In the genomic region with DNA sequence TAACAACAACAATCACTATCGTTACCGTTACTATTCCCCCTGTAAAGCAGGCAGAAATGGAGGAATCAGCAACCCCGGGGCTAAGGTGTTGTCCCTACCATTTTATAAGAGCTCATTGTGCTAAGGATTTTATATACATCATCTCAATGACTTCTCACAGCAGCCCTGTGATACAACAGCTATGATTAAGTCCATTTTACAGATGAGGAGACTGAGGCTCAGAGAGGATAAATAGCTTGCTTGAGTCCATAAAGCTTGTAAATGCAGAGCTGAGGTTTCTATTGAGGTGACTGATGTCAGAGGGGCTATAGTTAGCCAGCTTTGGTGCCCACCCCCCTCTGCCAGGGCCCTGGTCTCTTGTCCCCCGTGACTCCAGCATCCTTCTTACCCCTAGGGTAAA, we compare ENCODE assay signal across 1 cellular context.
TF ChIP-seq lines count a peak whose summit lies in the region.

No MANE protein-coding gene starts in this region.

TF ChIP-seq in HCT116, 20 proteins besides CTCF, POLR2A, EP300 and RAD21 (continued from another document):
- TF ChIP-seq TCF7L2 (IDR thresholded peaks at IDR 0.05; ENCODE audit: borderline replicate concordance, extremely low read depth, insufficient read depth, insufficient read length): no peak
- no peak for TF ChIP-seq ATF3 (IDR thresholded peaks at IDR 0.05)
- no peak for TF ChIP-seq SP1 (IDR thresholded peaks at IDR 0.05; ENCODE audit: low read depth)
- TF ChIP-seq ZFX (IDR thresholded peaks at IDR 0.05): no peak
- TF ChIP-seq, protein P1, sequence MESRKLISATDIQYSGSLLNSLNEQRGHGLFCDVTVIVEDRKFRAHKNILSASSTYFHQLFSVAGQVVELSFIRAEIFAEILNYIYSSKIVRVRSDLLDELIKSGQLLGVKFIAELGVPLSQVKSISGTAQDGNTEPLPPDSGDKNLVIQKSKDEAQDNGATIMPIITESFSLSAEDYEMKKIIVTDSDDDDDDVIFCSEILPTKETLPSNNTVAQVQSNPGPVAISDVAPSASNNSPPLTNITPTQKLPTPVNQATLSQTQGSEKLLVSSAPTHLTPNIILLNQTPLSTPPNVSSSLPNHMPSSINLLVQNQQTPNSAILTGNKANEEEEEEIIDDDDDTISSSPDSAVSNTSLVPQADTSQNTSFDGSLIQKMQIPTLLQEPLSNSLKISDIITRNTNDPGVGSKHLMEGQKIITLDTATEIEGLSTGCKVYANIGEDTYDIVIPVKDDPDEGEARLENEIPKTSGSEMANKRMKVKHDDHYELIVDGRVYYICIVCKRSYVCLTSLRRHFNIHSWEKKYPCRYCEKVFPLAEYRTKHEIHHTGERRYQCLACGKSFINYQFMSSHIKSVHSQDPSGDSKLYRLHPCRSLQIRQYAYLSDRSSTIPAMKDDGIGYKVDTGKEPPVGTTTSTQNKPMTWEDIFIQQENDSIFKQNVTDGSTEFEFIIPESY (IDR thresholded peaks at IDR 0.05; ENCODE audit: extremely low read depth, insufficient replicate concordance, low read length): no peak
- TF ChIP-seq, protein P2, sequence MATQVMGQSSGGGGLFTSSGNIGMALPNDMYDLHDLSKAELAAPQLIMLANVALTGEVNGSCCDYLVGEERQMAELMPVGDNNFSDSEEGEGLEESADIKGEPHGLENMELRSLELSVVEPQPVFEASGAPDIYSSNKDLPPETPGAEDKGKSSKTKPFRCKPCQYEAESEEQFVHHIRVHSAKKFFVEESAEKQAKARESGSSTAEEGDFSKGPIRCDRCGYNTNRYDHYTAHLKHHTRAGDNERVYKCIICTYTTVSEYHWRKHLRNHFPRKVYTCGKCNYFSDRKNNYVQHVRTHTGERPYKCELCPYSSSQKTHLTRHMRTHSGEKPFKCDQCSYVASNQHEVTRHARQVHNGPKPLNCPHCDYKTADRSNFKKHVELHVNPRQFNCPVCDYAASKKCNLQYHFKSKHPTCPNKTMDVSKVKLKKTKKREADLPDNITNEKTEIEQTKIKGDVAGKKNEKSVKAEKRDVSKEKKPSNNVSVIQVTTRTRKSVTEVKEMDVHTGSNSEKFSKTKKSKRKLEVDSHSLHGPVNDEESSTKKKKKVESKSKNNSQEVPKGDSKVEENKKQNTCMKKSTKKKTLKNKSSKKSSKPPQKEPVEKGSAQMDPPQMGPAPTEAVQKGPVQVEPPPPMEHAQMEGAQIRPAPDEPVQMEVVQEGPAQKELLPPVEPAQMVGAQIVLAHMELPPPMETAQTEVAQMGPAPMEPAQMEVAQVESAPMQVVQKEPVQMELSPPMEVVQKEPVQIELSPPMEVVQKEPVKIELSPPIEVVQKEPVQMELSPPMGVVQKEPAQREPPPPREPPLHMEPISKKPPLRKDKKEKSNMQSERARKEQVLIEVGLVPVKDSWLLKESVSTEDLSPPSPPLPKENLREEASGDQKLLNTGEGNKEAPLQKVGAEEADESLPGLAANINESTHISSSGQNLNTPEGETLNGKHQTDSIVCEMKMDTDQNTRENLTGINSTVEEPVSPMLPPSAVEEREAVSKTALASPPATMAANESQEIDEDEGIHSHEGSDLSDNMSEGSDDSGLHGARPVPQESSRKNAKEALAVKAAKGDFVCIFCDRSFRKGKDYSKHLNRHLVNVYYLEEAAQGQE (IDR thresholded peaks at IDR 0.05; ENCODE audit: low read depth): no peak
- TF ChIP-seq EZH2 (IDR thresholded peaks at IDR 0.05): no peak
- TF ChIP-seq EGR1 (IDR thresholded peaks at IDR 0.05; ENCODE audit: low read depth): no peak
- TF ChIP-seq ELF1 (IDR thresholded peaks at IDR 0.05; ENCODE audit: borderline replicate concordance, low read depth): no peak
- TF ChIP-seq FOSL1 (IDR thresholded peaks at IDR 0.05; ENCODE audit: low read depth): no peak
- TF ChIP-seq, protein P3, sequence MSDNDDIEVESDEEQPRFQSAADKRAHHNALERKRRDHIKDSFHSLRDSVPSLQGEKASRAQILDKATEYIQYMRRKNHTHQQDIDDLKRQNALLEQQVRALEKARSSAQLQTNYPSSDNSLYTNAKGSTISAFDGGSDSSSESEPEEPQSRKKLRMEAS (IDR thresholded peaks at IDR 0.05): no peak
- no peak for TF ChIP-seq CEBPB (IDR thresholded peaks at IDR 0.05; ENCODE audit: low read depth)
- no peak for TF ChIP-seq YY1 (IDR thresholded peaks at IDR 0.05; ENCODE audit: extremely low read depth, insufficient replicate concordance, low read depth, low read length)
- no peak for TF ChIP-seq JUND (IDR thresholded peaks at IDR 0.05)
